In the genomic region with DNA sequence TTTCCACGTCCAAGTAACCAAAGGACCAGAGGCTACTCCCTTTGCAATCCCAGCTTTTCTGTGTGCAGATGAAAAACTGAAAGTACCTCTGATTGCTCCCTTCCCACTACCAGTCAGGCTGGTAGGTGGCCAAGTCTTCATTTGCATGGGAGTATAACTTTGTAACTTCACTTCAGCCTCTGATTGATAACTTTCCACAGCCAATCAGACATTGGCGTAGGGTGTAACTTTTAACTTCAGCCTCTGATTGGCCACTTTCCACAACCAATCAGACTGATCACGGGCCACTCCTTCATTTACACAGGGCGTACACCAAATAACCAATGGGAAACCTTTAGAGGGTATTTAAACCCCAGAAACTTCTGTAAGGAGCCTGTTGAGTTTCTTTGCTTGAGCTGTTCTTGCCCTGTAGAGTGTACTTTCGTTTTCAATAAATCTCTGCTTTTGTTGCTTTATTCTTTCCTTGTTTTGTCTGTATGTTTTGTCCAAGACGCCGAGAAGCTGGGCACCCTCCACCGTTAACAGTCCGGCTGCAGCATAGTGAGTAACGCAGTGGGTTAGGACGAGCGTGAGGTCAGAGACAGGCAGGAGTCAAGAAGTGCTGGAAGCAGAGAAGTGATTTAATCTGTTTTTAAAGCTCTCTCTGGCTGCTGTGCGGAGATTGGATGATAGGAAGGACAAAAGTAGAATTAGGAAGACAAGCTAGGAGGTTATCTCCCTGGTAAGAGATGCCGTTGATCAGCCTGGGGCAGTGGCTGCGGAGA, we compare ENCODE assay signal across 8 cellular contexts. TPM values are rescaled to one million over a fixed set of nuclear protein-coding genes. Genes with fewer than 3 reads are reported as not detected.
DNase-seq lines count a peak whose midpoint lies in the region; ATAC-seq, FAIRE-seq and TF ChIP-seq lines count a peak whose summit lies in the region.

No MANE protein-coding gene starts in this region.

- POLR2A ChIA-PET in A549 (lab: Yijun Ruan, JAX): interaction anchor here (0.5 to 1.1 kb wide), 5 partner anchors 10 to 225 kb away, joined by 3 to 5 read pairs (median 3); a partner anchor contains a TSS

- peaks cover 11% of the 10 kb centered on the region; the same call in 2 of the 3 replicates for H3K4me1 ChIP-seq in A549

- no peak for TF ChIP-seq CTCF in A549 (IDR thresholded peaks at IDR 0.05)
- no peak for TF ChIP-seq CTCF in brain microvascular endothelial cell (IDR thresholded peaks at IDR 0.05; ENCODE audit: low read depth, low read length, missing control alignments)

- H3K27ac ChIP-seq in A549 (peak overlapping the region; percentile 66 to 78), brain microvascular endothelial cell (no peak overlapping the region), temporal lobe (ENCODE audit: low read depth, low read length) (peak overlapping the region; percentile 52)

- FAIRE-seq in A549 (lab: Jason Lieb, UNC): no peak

- no peaks in the 10 kb centered on the region for H3K36me3 ChIP-seq in brain microvascular endothelial cell (replicated peaks)

- CTCF ChIA-PET in A549 (lab: Yijun Ruan, JAX): interaction anchor here (0.7 to 15.9 kb wide), 7 partner anchors 8 to 226 kb away, joined by 3 to 453 read pairs (median 4); no protein-coding TSS in a partner anchor

- H3K4me2 ChIP-seq in A549: peak overlapping the region; percentile 88

- ATAC-seq in A549 (peak; percentile 78 to 85), GM21737 (IDR thresholded peaks at IDR 0.05; ENCODE audit: unreplicated experiment) (no peak)

- TF ChIP-seq EP300 in A549 (IDR thresholded peaks at IDR 0.05): no peak

- in situ Hi-C loops in brain microvascular endothelial cell (cut with HindIII; ENCODE audit: low pct_ligation_motif_present, low sequenced_read_pairs): no loop called here

- peak; percentile 93 to 95 for DNase-seq in A549 (ENCODE audit: low read depth in 1 of 2, low spot score in 1 of 2)
- DNase-seq in H4 (ENCODE audit: low spot score): peak; percentile 98
- peak; percentile 57 to 59 for DNase-seq in NCI-H526 (lab: John Stamatoyannopoulos, UW)
- DNase-seq in brain microvascular endothelial cell: peak; percentile 71
- peak; percentile 62 for DNase-seq in islet precursor cell
- DNase-seq in activated T-cell treated with anti-CD3 and anti-CD28 coated beads for 4 hours: no peak

- H3K4me3 ChIP-seq in A549 (peak overlapping the region; percentile 53), brain microvascular endothelial cell (ENCODE audit: low read depth, low read length) (peak overlapping the region; percentile 34)

- 6% methylated on average over 15 of the region's 15 CpGs for WGBS in A549 (ENCODE audit: missing lambda C conversion rate)

- TF ChIP-seq POLR2A in A549 (IDR thresholded peaks at IDR 0.05; ENCODE audit: low read length): peak; percentile 38

- peaks cover 6% of the 10 kb centered on the region; the same call in 1 of the 3 replicates for H3K9me3 ChIP-seq in A549

- TF ChIP-seq RAD21 in A549 (conservative IDR thresholded peaks at IDR 0.05 in 1 of 2, IDR thresholded peaks at IDR 0.05 in 1 of 2): no peak

- no peaks in the 10 kb centered on the region for H3K27me3 ChIP-seq in brain microvascular endothelial cell (replicated peaks)

TF ChIP-seq in A549, 52 proteins besides CTCF, POLR2A, EP300 and RAD21:
- TF ChIP-seq, protein P1, sequence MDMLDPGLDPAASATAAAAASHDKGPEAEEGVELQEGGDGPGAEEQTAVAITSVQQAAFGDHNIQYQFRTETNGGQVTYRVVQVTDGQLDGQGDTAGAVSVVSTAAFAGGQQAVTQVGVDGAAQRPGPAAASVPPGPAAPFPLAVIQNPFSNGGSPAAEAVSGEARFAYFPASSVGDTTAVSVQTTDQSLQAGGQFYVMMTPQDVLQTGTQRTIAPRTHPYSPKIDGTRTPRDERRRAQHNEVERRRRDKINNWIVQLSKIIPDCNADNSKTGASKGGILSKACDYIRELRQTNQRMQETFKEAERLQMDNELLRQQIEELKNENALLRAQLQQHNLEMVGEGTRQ (IDR thresholded peaks at IDR 0.05): no peak
- TF ChIP-seq CEBPB (IDR thresholded peaks at IDR 0.05) (no peak), JUN (IDR thresholded peaks at IDR 0.05) (peak in 1 of 2 experiments; percentile 60; a peak in 1 of 5 replicates), PHF8 (IDR thresholded peaks at IDR 0.05; ENCODE audit: borderline replicate concordance, low read depth) (peak; percentile 17; the same call in 1 of the 2 replicates), HOXB5 (CRISPR knock-in tag; IDR thresholded peaks at IDR 0.05) (peak; percentile 56; the same call in 1 of the 2 replicates)
- TF ChIP-seq, protein P2, sequence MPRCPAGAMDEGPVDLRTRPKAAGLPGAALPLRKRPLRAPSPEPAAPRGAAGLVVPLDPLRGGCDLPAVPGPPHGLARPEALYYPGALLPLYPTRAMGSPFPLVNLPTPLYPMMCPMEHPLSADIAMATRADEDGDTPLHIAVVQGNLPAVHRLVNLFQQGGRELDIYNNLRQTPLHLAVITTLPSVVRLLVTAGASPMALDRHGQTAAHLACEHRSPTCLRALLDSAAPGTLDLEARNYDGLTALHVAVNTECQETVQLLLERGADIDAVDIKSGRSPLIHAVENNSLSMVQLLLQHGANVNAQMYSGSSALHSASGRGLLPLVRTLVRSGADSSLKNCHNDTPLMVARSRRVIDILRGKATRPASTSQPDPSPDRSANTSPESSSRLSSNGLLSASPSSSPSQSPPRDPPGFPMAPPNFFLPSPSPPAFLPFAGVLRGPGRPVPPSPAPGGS (IDR thresholded peaks at IDR 0.05): 0 out of 3 replicates have a peak, but pooled peaks have one; percentile 72
- TF ChIP-seq, protein P3, sequence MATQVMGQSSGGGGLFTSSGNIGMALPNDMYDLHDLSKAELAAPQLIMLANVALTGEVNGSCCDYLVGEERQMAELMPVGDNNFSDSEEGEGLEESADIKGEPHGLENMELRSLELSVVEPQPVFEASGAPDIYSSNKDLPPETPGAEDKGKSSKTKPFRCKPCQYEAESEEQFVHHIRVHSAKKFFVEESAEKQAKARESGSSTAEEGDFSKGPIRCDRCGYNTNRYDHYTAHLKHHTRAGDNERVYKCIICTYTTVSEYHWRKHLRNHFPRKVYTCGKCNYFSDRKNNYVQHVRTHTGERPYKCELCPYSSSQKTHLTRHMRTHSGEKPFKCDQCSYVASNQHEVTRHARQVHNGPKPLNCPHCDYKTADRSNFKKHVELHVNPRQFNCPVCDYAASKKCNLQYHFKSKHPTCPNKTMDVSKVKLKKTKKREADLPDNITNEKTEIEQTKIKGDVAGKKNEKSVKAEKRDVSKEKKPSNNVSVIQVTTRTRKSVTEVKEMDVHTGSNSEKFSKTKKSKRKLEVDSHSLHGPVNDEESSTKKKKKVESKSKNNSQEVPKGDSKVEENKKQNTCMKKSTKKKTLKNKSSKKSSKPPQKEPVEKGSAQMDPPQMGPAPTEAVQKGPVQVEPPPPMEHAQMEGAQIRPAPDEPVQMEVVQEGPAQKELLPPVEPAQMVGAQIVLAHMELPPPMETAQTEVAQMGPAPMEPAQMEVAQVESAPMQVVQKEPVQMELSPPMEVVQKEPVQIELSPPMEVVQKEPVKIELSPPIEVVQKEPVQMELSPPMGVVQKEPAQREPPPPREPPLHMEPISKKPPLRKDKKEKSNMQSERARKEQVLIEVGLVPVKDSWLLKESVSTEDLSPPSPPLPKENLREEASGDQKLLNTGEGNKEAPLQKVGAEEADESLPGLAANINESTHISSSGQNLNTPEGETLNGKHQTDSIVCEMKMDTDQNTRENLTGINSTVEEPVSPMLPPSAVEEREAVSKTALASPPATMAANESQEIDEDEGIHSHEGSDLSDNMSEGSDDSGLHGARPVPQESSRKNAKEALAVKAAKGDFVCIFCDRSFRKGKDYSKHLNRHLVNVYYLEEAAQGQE (IDR thresholded peaks at IDR 0.05): no peak
- TF ChIP-seq, protein P4, sequence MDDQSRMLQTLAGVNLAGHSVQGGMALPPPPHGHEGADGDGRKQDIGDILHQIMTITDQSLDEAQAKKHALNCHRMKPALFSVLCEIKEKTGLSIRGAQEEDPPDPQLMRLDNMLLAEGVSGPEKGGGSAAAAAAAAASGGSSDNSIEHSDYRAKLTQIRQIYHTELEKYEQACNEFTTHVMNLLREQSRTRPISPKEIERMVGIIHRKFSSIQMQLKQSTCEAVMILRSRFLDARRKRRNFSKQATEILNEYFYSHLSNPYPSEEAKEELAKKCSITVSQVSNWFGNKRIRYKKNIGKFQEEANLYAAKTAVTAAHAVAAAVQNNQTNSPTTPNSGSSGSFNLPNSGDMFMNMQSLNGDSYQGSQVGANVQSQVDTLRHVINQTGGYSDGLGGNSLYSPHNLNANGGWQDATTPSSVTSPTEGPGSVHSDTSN (IDR thresholded peaks at IDR 0.05): 0 out of 2 replicates have a peak, but pooled peaks have one; percentile 58

RNA-seq across cellular contexts. Expression of a gene that starts 3.5 kb away (rescaled TPM):
- polyA plus RNA-seq in A549 (2011; rRNA removed): 76.1 and 96.8 TPM in 2 replicates
- 59.6 and 61.4 TPM in 2 replicates for polyA plus RNA-seq in A549 (2012; cell fraction: cytosol; rRNA removed)
- polyA plus RNA-seq in A549 (2012; cell fraction: nucleus; rRNA removed): 43.5 and 62.0 TPM in 2 replicates
- polyA plus RNA-seq in A549 (2017; fragmentation: RNase III; extraction: RNeasy Plus Mini Kit Qiagen cat#74134 plus additional on column Dnase treatment): 97.9 to 111 TPM (median 101 TPM) in 3 replicates
- polyA minus RNA-seq in A549 (2011; rRNA and poly(A)+ RNA removed): 45.1 and 62.3 TPM in 2 replicates
- 51.5 and 63.6 TPM in 2 replicates for total RNA-seq in H4 (2014; rRNA removed; shearing (Covaris generic))
- total RNA-seq in temporal lobe: 30.5 TPM

RNA-seq across cellular contexts. Expression of a gene that starts 25.7 kb away (rescaled TPM):
- polyA plus RNA-seq in A549 (2011; rRNA removed): 0.09 and 0.17 TPM in 2 replicates
- 0.05 and 0.14 TPM in 2 replicates for polyA plus RNA-seq in A549 (2012; cell fraction: cytosol; rRNA removed)
- polyA plus RNA-seq in A549 (2012; cell fraction: nucleus; rRNA removed): 0.10 and 0.17 TPM in 2 replicates
- polyA plus RNA-seq in A549 (2017; fragmentation: RNase III; extraction: RNeasy Plus Mini Kit Qiagen cat#74134 plus additional on column Dnase treatment): 0.10 to 0.17 TPM (median 0.13 TPM) in 3 replicates
- polyA minus RNA-seq in A549 (2011; rRNA and poly(A)+ RNA removed): 0.08 and 0.10 TPM in 2 replicates
- total RNA-seq in H4 (2014; rRNA removed; shearing (Covaris generic)): not detected in 2 replicates
- total RNA-seq in temporal lobe: not detected
